ENCODE assay signal across 8 cellular contexts in the genomic region with DNA sequence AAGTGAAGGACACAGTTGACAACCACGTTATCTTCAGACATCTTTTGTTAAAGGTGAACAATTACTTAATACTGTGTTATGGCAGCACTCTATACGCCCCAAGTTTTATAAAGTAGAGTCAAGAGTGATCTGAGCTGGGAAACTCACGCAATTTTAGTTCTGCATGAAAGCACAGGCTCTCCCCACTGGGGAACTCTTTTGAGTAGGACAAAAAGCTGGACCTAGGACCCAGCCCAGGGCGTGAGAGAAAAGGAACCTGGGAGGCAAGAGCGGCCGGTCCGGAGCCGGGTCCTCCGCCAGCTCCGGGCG.
DNase-seq lines count a peak whose midpoint lies in the region; ATAC-seq and TF ChIP-seq lines count a peak whose summit lies in the region.

No MANE protein-coding gene starts in this region.

- POLR2A ChIA-PET in A673 (lab: Charles Lee; ENCODE audit: low non-redundant PET): no interaction called here

- H3K4me1 Mint-ChIP-seq in natural killer cell: peaks cover 46 to 53% of the 10 kb centered on the region in 2 donors

- H3K36me3 Mint-ChIP-seq in natural killer cell: no peaks in the 10 kb centered on the region

- TF ChIP-seq CTCF in A673 (conservative IDR thresholded peaks at IDR 0.05; ENCODE audit: low read depth, low read length) (no peak), natural killer cell (IDR thresholded peaks at IDR 0.05) (no peak)

- intact Hi-C loops in A673 (cut with micrococcal nuclease; ENCODE audit: unreplicated experiment) (loop anchor here (5.0 to 10.0 kb wide), 2 partner anchors 369 to 526 kb away; no protein-coding TSS in a partner anchor), natural killer cell (cut with micrococcal nuclease) (loop anchor here (2.0 to 10.0 kb wide), 4 partner anchors 36 to 351 kb away; a partner anchor contains a TSS)

- in situ Hi-C loops in G401 (cut with HindIII; ENCODE audit: low sequenced_read_pairs): no loop called here

- H3K4me3 Mint-ChIP-seq in natural killer cell: peak overlapping the region; percentile 96

- H3K27ac ChIP-seq in A673 (ENCODE audit: low read depth, low read length, poor library complexity, severe bottlenecking) (no peak overlapping the region), duodenal mucosa (ENCODE audit: low read depth, low read length) (peak overlapping the region; percentile 43)

- H3K4me3 ChIP-seq in A673 (ENCODE audit: low read depth, low read length, poor library complexity, severe bottlenecking): peak overlapping the region; percentile 53
- peak overlapping the region; percentile 62 to 68 for H3K4me3 ChIP-seq in duodenal mucosa (ENCODE audit: low read depth in 1 of 2, low read length in 2 of 2)

- peak overlapping the region; percentile 86 to 88 for H3K27ac Mint-ChIP-seq in natural killer cell

- no peaks in the 10 kb centered on the region for H3K27me3 Mint-ChIP-seq in natural killer cell (ENCODE audit: low read depth in 2 of 2)

- H3K36me3 ChIP-seq in A673 (ENCODE audit: insufficient read depth, low read length, poor library complexity, severe bottlenecking): no peaks in the 10 kb centered on the region
- H3K36me3 ChIP-seq in duodenal mucosa (ENCODE audit: control insufficient read depth in 1 of 2, insufficient read depth in 2 of 2, low read length in 2 of 2): no peaks in the 10 kb centered on the region

- H3K27me3 ChIP-seq in A673 (replicated peaks; ENCODE audit: insufficient read depth, low read depth, low read length, poor library complexity) (peaks cover 5% of the 10 kb centered on the region), duodenal mucosa (ENCODE audit: control insufficient read depth in 1 of 2, insufficient read depth in 2 of 2, low read length in 2 of 2) (peaks cover 0 to 5% of the 10 kb centered on the region in 2 donors)

- no peaks in the 10 kb centered on the region for H3K9me3 ChIP-seq in A673 (ENCODE audit: low read depth, low read length, poor library complexity, severe bottlenecking)
- H3K9me3 ChIP-seq in duodenal mucosa (ENCODE audit: control insufficient read depth in 1 of 2, low read length in 2 of 2): no peaks in the 10 kb centered on the region

- CTCF ChIA-PET in A673 (lab: Charles Lee): no interaction called here

- no peaks in the 10 kb centered on the region for H3K9me3 Mint-ChIP-seq in natural killer cell

- H3K9ac ChIP-seq in duodenal mucosa (ENCODE audit: low read depth in 1 of 2, low read length in 2 of 2): peak overlapping the region; percentile 44 to 50

- H3K4me1 ChIP-seq in A673 (ENCODE audit: insufficient read depth, low read length, poor library complexity, severe bottlenecking) (no peaks in the 10 kb centered on the region), duodenal mucosa (ENCODE audit: control insufficient read depth in 1 of 2, insufficient read depth in 2 of 2, low read length in 2 of 2) (peaks cover 4 to 19% of the 10 kb centered on the region in 2 donors)

- BruUV-seq in A673 (replicated peaks; lab: Mats Ljungman, UMichigan): no TSS peak

- no peak for DNase-seq in A673 (ENCODE audit: low spot score)
- peak; percentile 27 for DNase-seq in KG1 (lab: John Stamatoyannopoulos, UW)
- DNase-seq in natural killer cell: no peak
- DNase-seq in epidermal melanocyte (ENCODE audit: insufficient read length, low spot score): no peak
- no peak for DNase-seq in NCI-H187 (lab: John Stamatoyannopoulos, UW)
- DNase-seq in A172 (ENCODE audit: low spot score): no peak
- DNase-seq in G401 (ENCODE audit: low spot score): no peak

- ATAC-seq in natural killer cell: no peak
